19 cellular contexts compared by ENCODE assay signal in the genomic region with DNA sequence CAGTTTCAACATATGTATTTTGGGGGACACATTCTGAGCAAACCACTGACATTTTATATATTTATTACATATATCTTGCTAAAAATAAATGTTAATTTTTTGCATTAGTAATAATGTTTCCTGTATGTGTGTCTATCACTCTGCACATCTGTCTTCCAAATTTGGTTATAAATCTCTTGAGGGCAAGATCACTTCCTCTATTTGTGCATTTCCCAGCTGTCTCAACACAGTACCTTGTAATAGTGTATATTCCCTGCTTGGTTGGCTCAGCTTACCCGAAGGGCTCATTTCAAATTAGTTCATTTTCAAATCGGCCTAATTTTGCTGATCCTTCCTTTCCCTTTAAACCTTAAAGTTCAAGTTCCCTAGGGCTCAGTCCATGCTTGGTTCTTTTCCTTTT.
DNase-seq lines count a peak whose midpoint lies in the region; ATAC-seq and TF ChIP-seq lines count a peak whose summit lies in the region.
"Had no signal": no experiment of that assay in that cellular context is flagged by ENCODE, and none has a peak within 500 bp of the region (broad histone marks: within the 10 kb centered on the region; RNA-seq: fewer than 3 reads in every experiment).

No MANE protein-coding gene starts in this region.

- no peaks in the 10 kb centered on the region for H3K9me2 ChIP-seq in DOHH2 (replicated peaks; ENCODE audit: control insufficient read depth, low read length)

- H3K4me2 ChIP-seq in DOHH2 (ENCODE audit: low read length) (peak overlapping the region; percentile 80), OCI-LY3 (ENCODE audit: low read length) (peak overlapping the region; percentile 43)
- H3K4me2 ChIP-seq: PC-9 had no signal

- H3K36me3 Mint-ChIP-seq in naive B cell, result no peaks in the 10 kb centered on the region
- H3K36me3 Mint-ChIP-seq: CD8-positive, alpha-beta T cell had no signal

- H3K36me3 ChIP-seq in DOHH2 (ENCODE audit: control insufficient read depth, low read length) (no peaks in the 10 kb centered on the region), OCI-LY3 (replicated peaks; ENCODE audit: low read depth, low read length) (peaks cover 5% of the 10 kb centered on the region)

- peak overlapping the region; percentile 25; the same call in 1 of the 2 replicates for H3K9ac ChIP-seq in OCI-LY3 (ENCODE audit: low read length)

- H3K4me1 Mint-ChIP-seq in naive B cell, result no peaks in the 10 kb centered on the region

- H3F3A ChIP-seq in DOHH2 (ENCODE audit: control insufficient read depth, insufficient read depth), result peaks cover 5% of the 10 kb centered on the region

- no peak for TF ChIP-seq CTCF in DOHH2 (IDR thresholded peaks at IDR 0.05; ENCODE audit: low read depth, low read length, poor library complexity, severe bottlenecking)
- TF ChIP-seq CTCF in OCI-LY3 (IDR thresholded peaks at IDR 0.05; ENCODE audit: low read depth, low read length), result no peak
- no peak for TF ChIP-seq CTCF in foreskin fibroblast (IDR thresholded peaks at IDR 0.05; ENCODE audit: low read depth, low read length)

- H3K9me3 Mint-ChIP-seq in naive B cell, result peaks cover 0 to 5% (median 0%) of the 10 kb centered on the region in 7 donors

- no peak overlapping the region for H3K27ac Mint-ChIP-seq in naive B cell
- H3K27ac Mint-ChIP-seq: CD8-positive, alpha-beta T cell had no signal

- no peak for DNase-seq in naive B cell
- no peak for DNase-seq in cardiac septum (ENCODE audit: low spot score)
- DNase-seq in foreskin fibroblast, result no peak
- DNase-seq in NK-92 (lab: John Stamatoyannopoulos, UW; ENCODE audit: unreplicated experiment), result no peak
- DNase-seq: Calu3; CD8-positive, alpha-beta T cell; EL; H7; NCI-H1105 treated with DMSO at 0.1 percent for 48 hours; NCI-H1694; NCI-H2081 treated with DMSO at 0.1 percent for 48 hours; PC-9; SIG-M5 had no signal

- H3K27me3 Mint-ChIP-seq in naive B cell, result no peaks in the 10 kb centered on the region

- H3K9me3 ChIP-seq in DOHH2 (ENCODE audit: control insufficient read depth, insufficient read depth, low read length) (0 out of 2 replicates have a peak, but pooled peaks cover 3% of the 10 kb centered on the region), OCI-LY3 (ENCODE audit: insufficient read depth, low read length) (no peaks in the 10 kb centered on the region)

- intact Hi-C loops in cardiac septum (cut with DNase I), result no loop called here

- H3K27me3 ChIP-seq in DOHH2 (ENCODE audit: control insufficient read depth, low read length) (no peaks in the 10 kb centered on the region), OCI-LY3 (ENCODE audit: low read depth, low read length) (no peaks in the 10 kb centered on the region)

- peak overlapping the region; percentile 51 for H2AFZ ChIP-seq in OCI-LY3 (ENCODE audit: low read depth, low read length)
- H2AFZ ChIP-seq: PC-9 had no signal

- peak; percentile 50 for ATAC-seq in HG03378 (IDR thresholded peaks at IDR 0.05; ENCODE audit: unreplicated experiment)
- peak; percentile 42 to 52 for ATAC-seq in naive B cell (ENCODE audit: low read depth in 2 of 2)
- no peak for ATAC-seq in esophagus mucosa
- ATAC-seq: CD8-positive, alpha-beta T cell; SK-N-SH treated with all-trans-retinoic acid at 6 μM for 48 hours had no signal

- no peaks in the 10 kb centered on the region for H3K79me2 ChIP-seq in DOHH2 (ENCODE audit: control insufficient read depth, low read length)
- no peaks in the 10 kb centered on the region for H3K79me2 ChIP-seq in OCI-LY3 (ENCODE audit: low read length)

- peak overlapping the region; percentile 50 for H3K4me3 ChIP-seq in DOHH2 (ENCODE audit: low read length)
- H3K4me3 ChIP-seq in OCI-LY3 (ENCODE audit: low read length), result peak overlapping the region; percentile 18; the same call in 1 of the 2 replicates
- no peak overlapping the region for H3K4me3 ChIP-seq in foreskin fibroblast (ENCODE audit: low read depth in 1 of 2, low read length in 2 of 2)
- H3K4me3 ChIP-seq: PC-9 had no signal

- H4K20me1 ChIP-seq in DOHH2 (ENCODE audit: control insufficient read depth, insufficient read depth, low read depth, low read length), result no peaks in the 10 kb centered on the region
- no peaks in the 10 kb centered on the region for H4K20me1 ChIP-seq in OCI-LY3 (ENCODE audit: insufficient read depth, low read length)

- H3K4me1 ChIP-seq in DOHH2 (ENCODE audit: control insufficient read depth, low read length), result peaks cover 62% of the 10 kb centered on the region
- H3K4me1 ChIP-seq in OCI-LY3 (ENCODE audit: low read length), result peaks cover 31% of the 10 kb centered on the region

- peak overlapping the region; percentile 89 for H3K27ac ChIP-seq in DOHH2 (ENCODE audit: low read depth, low read length)
- H3K27ac ChIP-seq in OCI-LY3 (ENCODE audit: low read length), result peak overlapping the region; percentile 67
- H3K27ac ChIP-seq: PC-9, RWPE1 had no signal

- no peak overlapping the region for H3K4me3 Mint-ChIP-seq in naive B cell
- H3K4me3 Mint-ChIP-seq: CD8-positive, alpha-beta T cell had no signal

Comparison
In these comparisons a context has a peak if more than half of its experiments do, and no peak if none do; other contexts are left out.
1. H3K4me3 ChIP-seq: peak in DOHH2 (single experiment) and OCI-LY3 (single experiment); none in foreskin fibroblast (0 of 2).